In the genomic region with DNA sequence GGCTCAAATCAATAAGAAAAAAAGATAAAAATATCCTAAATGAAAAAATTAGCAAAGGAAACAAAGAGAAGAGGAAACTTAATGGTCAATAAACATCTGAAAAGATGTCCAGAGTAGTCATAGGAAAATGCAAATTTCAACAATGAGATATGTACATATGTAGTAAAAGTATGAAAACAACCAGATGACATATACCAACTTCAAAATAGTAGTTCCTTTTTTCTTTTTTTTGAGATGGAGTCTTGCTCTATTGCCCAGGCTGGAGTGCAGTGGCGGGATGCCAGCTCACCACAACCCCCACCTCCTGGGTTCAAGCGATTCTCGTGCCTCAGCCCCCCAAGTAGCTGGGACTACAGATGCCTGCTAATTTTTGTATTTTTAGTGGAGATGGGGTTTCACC, we compare ENCODE assay signal across 2 cellular contexts.
A peak's percentile ranks its signal among the peaks of the same experiment; 100 is the strongest.
TF ChIP-seq lines count a peak whose summit lies in the region.

No MANE protein-coding gene starts in this region.

TF ChIP-seq in HEK293, 187 proteins besides CTCF, POLR2A, EP300 and RAD21:
- TF ChIP-seq ZNF121 (tag by site-specific recombination; IDR thresholded peaks at IDR 0.05) (0 out of 2 replicates have a peak, but pooled peaks have one; percentile 37), ZBTB7A (tag by site-specific recombination; IDR thresholded peaks at IDR 0.05; ENCODE audit: low read depth) (no peak)

TF ChIP-seq in K562, 482 proteins besides CTCF, POLR2A, EP300 and RAD21:
- TF ChIP-seq SMARCE1 (IDR thresholded peaks at IDR 0.05), result no peak
- TF ChIP-seq ZNF121 (CRISPR knock-in tag; conservative IDR thresholded peaks at IDR 0.05), result 0 out of 2 replicates have a peak, but pooled peaks have one; percentile 13
- peak; percentile 70; the same call in 1 of the 2 replicates for TF ChIP-seq MYNN (IDR thresholded peaks at IDR 0.05)
- no peak for TF ChIP-seq MYNN (CRISPR knock-in tag; IDR thresholded peaks at IDR 0.05)
